ENCODE assay signal across 8 cellular contexts in the genomic region with DNA sequence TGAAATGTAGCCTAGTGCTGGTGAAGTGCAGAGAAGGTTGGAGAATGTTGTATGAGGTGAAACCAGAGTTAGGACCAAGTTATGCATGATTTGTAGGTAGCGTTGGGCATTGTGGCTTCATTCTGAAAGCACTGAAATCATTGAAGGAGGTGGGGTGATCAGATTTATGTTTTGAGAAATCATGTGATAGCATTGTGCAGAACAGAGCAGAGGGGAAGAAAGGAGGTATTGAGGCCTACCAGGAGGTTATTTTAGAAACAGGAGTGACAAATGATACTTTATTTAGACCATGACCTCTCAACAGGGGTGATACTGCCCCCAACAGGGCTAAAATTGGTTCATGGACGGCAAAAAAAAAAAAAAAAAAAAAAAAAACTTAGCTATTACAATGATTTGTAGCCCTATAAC. TPM values are rescaled to one million over a fixed set of nuclear protein-coding genes. Genes with fewer than 3 reads are reported as not detected.
DNase-seq lines count a peak whose midpoint lies in the region; ATAC-seq and TF ChIP-seq lines count a peak whose summit lies in the region.

No MANE protein-coding gene starts in this region.

- ATAC-seq in GM21528 (IDR thresholded peaks at IDR 0.05; ENCODE audit: low FRiP score, unreplicated experiment): peak; percentile 86
- ATAC-seq in HG03565 (IDR thresholded peaks at IDR 0.05; ENCODE audit: unreplicated experiment): peak; percentile 69
- ATAC-seq in CD8-positive, alpha-beta T cell: no peak
- no peak for ATAC-seq in stimulated activated naive CD8-positive, alpha-beta T cell treated with anti-CD3 and anti-CD28 coated beads, Interleukin-15, Interleukin-2, amounts not matched to agents 100 U/mL and 50 U/mL, for 24 hours

- no peaks in the 10 kb centered on the region for H3K36me3 ChIP-seq in kidney epithelial cell (ENCODE audit: control insufficient read depth, insufficient read depth, low read length)
- no peaks in the 10 kb centered on the region for H3K36me3 ChIP-seq in CD8-positive, alpha-beta T cell (ENCODE audit: insufficient read depth, low read length)

- in situ Hi-C loops in GM13977 (cut with MboI; ENCODE audit: low pct_unique_long_range_greater_than_20kb, low sequenced_read_pairs, unreplicated experiment): no loop called here

- no peak overlapping the region for H3K27ac Mint-ChIP-seq in CD8-positive, alpha-beta T cell

- peak; percentile 36 for DNase-seq in GM13977 (ENCODE audit: low spot score)
- DNase-seq in kidney epithelial cell (ENCODE audit: low read depth): no peak
- DNase-seq in kidney tubule cell (ENCODE audit: low spot score): no peak
- no peak for DNase-seq in CD8-positive, alpha-beta T cell
- no peak for DNase-seq in stimulated activated naive CD8-positive, alpha-beta T cell treated with anti-CD3 and anti-CD28 coated beads, Interleukin-15, Interleukin-2, amounts not matched to agents 100 U/mL and 50 U/mL, for 24 hours
- no peak for DNase-seq in NCI-H1930 (lab: John Stamatoyannopoulos, UW)

- H3K4me3 Mint-ChIP-seq in CD8-positive, alpha-beta T cell: no peak overlapping the region

- no peaks in the 10 kb centered on the region for H3K9me3 ChIP-seq in CD8-positive, alpha-beta T cell (ENCODE audit: low read length)

- no peaks in the 10 kb centered on the region for H3K27me3 ChIP-seq in kidney epithelial cell (ENCODE audit: control insufficient read depth, insufficient read depth, low read length)
- H3K27me3 ChIP-seq in CD8-positive, alpha-beta T cell (ENCODE audit: insufficient read depth, low read length): no peaks in the 10 kb centered on the region

- H3K9me3 Mint-ChIP-seq in CD8-positive, alpha-beta T cell: peaks cover 4% of the 10 kb centered on the region

- H3K27me3 Mint-ChIP-seq in CD8-positive, alpha-beta T cell (ENCODE audit: low read depth): no peaks in the 10 kb centered on the region

- POLR2A ChIA-PET in CD8-positive, alpha-beta T cell (lab: Charles Lee): interaction anchor here (0.6 kb wide), 1 partner anchor 172 kb away, joined by 5 read pairs; a partner anchor contains a TSS

- CTCF ChIA-PET in CD8-positive, alpha-beta T cell (lab: Charles Lee): no interaction called here

- H3K4me1 ChIP-seq in CD8-positive, alpha-beta T cell (ENCODE audit: insufficient read depth, low read length): no peaks in the 10 kb centered on the region

- no peaks in the 10 kb centered on the region for H3K36me3 Mint-ChIP-seq in CD8-positive, alpha-beta T cell

- no peak overlapping the region for H3K27ac ChIP-seq in CD8-positive, alpha-beta T cell (ENCODE audit: low read depth, low read length)

- intact Hi-C loops in CD8-positive, alpha-beta T cell (cut with DNase I, micrococcal nuclease): no loop called here

- H3K4me3 ChIP-seq in kidney epithelial cell (ENCODE audit: low read depth, low read length): no peak overlapping the region
- no peak overlapping the region for H3K4me3 ChIP-seq in CD8-positive, alpha-beta T cell (ENCODE audit: low read depth, low read length)

- H3K4me1 Mint-ChIP-seq in CD8-positive, alpha-beta T cell (ENCODE audit: low read depth): no peaks in the 10 kb centered on the region

- TF ChIP-seq CTCF in GM13977 (IDR thresholded peaks at IDR 0.05; ENCODE audit: extremely low read depth, insufficient read depth, missing control alignments): peak; percentile 43
- TF ChIP-seq CTCF in kidney epithelial cell (IDR thresholded peaks at IDR 0.05; ENCODE audit: insufficient read depth, low read length, poor library complexity, severe bottlenecking): peak; percentile 15
- TF ChIP-seq CTCF in CD8-positive, alpha-beta T cell (IDR thresholded peaks at IDR 0.05): no peak

RNA-seq across cellular contexts. Expression of a gene that starts 15.6 kb away (rescaled TPM):
- total RNA-seq in kidney epithelial cell: 35.3 and 40.9 TPM in 2 replicates
- total RNA-seq in CD8-positive, alpha-beta T cell: 10 to 100 TPM; 22.3 to 22.4 TPM

Comparison
In these comparisons a context has a peak if more than half of its experiments do, and no peak if none do; other contexts are left out.
1. ATAC-seq: peak in GM21528 (single experiment) and HG03565 (single experiment); none in CD8-positive, alpha-beta T cell (single experiment) and stimulated activated naive CD8-positive, alpha-beta T cell treated with anti-CD3 and anti-CD28 coated beads, Interleukin-15, Interleukin-2, amounts not matched to agents 100 U/mL and 50 U/mL, for 24 hours (single experiment).